In the genomic region with DNA sequence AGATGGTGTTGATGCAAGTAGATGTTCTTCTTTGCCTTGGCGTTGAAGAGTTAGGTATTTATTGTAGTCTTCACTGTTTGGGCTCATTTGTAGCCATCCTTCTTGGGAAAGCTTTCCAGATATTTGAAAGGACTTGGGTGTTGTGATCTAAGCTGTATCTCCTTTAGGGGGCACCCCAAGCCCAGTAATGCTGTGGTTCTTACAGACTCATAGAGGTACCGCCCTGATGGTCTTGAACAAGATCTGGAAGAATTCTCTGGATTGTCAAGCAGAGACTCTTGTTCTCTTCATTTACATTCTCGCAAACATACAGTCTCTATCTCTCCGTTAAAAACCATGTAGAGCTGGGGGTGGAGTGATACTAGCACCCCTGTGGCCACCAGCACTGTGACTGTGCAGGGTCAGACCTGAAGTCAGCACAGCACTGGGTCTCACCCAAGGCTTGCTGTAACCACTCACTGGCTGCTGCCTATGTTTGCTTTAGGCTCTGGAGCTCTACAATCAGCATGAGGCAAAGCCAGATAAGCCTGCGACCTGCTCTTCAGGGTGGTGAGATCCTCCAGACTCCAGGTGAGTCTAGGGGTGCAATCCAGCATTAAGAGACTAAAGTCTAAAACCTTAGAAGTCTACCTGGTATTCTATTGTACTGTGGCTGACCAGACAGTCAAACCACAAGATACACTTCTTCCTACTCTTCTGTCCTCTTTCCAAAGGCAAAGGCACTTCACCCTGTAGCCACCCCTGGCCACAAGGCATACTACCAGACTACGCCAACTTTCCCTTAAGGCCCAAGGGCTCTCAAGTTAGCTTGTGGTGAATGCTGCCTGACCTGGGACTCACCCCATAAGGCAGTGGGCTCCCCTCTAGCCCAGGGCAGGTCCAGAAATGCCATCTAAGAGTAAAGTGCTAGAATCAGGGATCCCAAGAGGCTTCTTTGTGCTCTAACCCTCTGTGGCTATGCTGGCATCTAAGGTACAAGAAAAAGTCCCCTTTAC, we compare ENCODE assay signal across 9 cellular contexts.
DNase-seq lines count a peak whose midpoint lies in the region; ATAC-seq and TF ChIP-seq lines count a peak whose summit lies in the region.
"Had no signal": no experiment of that assay in that cellular context is flagged by ENCODE, and none has a peak within 500 bp of the region (broad histone marks: within the 10 kb centered on the region; RNA-seq: fewer than 3 reads in every experiment).

No MANE protein-coding gene starts in this region.

- no peaks in the 10 kb centered on the region for H3K36me3 Mint-ChIP-seq in activated CD4-positive, alpha-beta T cell treated with anti-CD3 and anti-CD28 coated beads, Interleukin-2, amount 10 ng/mL, durations not matched to agents 7 days and 5 days (ENCODE audit: low read depth)

- H3K4me3 ChIP-seq in heart right ventricle (no peak overlapping the region), right atrium auricular region (no peak overlapping the region), brain microvascular endothelial cell (ENCODE audit: low read depth, low read length) (no peak overlapping the region)

- no peaks in the 10 kb centered on the region for H3K4me1 Mint-ChIP-seq in activated CD4-positive, alpha-beta T cell treated with anti-CD3 and anti-CD28 coated beads, Interleukin-2, amount 10 ng/mL, durations not matched to agents 7 days and 5 days

- H3K9me3 Mint-ChIP-seq in activated CD4-positive, alpha-beta T cell treated with anti-CD3 and anti-CD28 coated beads, Interleukin-2, amount 10 ng/mL, durations not matched to agents 7 days and 5 days = no peaks in the 10 kb centered on the region

- no peaks in the 10 kb centered on the region for H3K27me3 ChIP-seq in heart right ventricle
- no peaks in the 10 kb centered on the region for H3K27me3 ChIP-seq in right atrium auricular region
- H3K27me3 ChIP-seq in brain microvascular endothelial cell (replicated peaks) = no peaks in the 10 kb centered on the region

- CTCF ChIA-PET in activated CD4-positive, alpha-beta T cell treated with anti-CD3 and anti-CD28 coated beads, Interleukin-2, amount 10 ng/mL, durations not matched to agents 7 days and 5 days (lab: Charles Lee) = interaction anchor here (0.9 kb wide), 1 partner anchor 237 kb away, joined by 5 read pairs; no protein-coding TSS in a partner anchor

- H3K4me3 Mint-ChIP-seq in activated CD4-positive, alpha-beta T cell treated with anti-CD3 and anti-CD28 coated beads, Interleukin-2, amount 10 ng/mL, durations not matched to agents 7 days and 5 days = no peak overlapping the region
- H3K4me3 Mint-ChIP-seq: stimulated activated naive CD8-positive, alpha-beta T cell treated with anti-CD3 and anti-CD28 coated beads, Interleukin-15, Interleukin-2, amounts not matched to agents 100 ng/mL and 50 ng/mL, for 24 hours had no signal

- DNase-seq in heart right ventricle = peak in 1 of 2 donors; percentile 25
- no peak for DNase-seq in right atrium auricular region (ENCODE audit: low spot score)
- peak; percentile 87 for DNase-seq in brain microvascular endothelial cell
- DNase-seq in omental fat pad (ENCODE audit: low spot score) = peak; percentile 23
- no peak for DNase-seq in superior temporal gyrus (ENCODE audit: extremely low spot score)
- no peak for DNase-seq in NCI-H1105 (lab: John Stamatoyannopoulos, UW)
- DNase-seq in activated CD4-positive, alpha-beta T cell treated with anti-CD3 and anti-CD28 coated beads, Interleukin-2, amount 10 ng/mL, durations not matched to agents 7 days and 5 days = no peak

- intact Hi-C loops in heart right ventricle (cut with DNase I) = no loop called here

- H3K4me1 ChIP-seq in heart right ventricle (no peaks in the 10 kb centered on the region), right atrium auricular region (no peaks in the 10 kb centered on the region)

- 44 to 45% methylated on average over 6 of the region's 6 CpGs for WGBS in heart right ventricle, 2 donors

- H3K27ac ChIP-seq in heart right ventricle (no peak overlapping the region), right atrium auricular region (no peak overlapping the region), brain microvascular endothelial cell (no peak overlapping the region)

- H3K36me3 ChIP-seq in heart right ventricle (no peaks in the 10 kb centered on the region), right atrium auricular region (no peaks in the 10 kb centered on the region), brain microvascular endothelial cell (replicated peaks) (no peaks in the 10 kb centered on the region)

- H3K27ac Mint-ChIP-seq in activated CD4-positive, alpha-beta T cell treated with anti-CD3 and anti-CD28 coated beads, Interleukin-2, amount 10 ng/mL, durations not matched to agents 7 days and 5 days = no peak overlapping the region
- H3K27ac Mint-ChIP-seq: stimulated activated naive CD8-positive, alpha-beta T cell treated with anti-CD3 and anti-CD28 coated beads, Interleukin-15, Interleukin-2, amounts not matched to agents 100 ng/mL and 50 ng/mL, for 24 hours had no signal

- in situ Hi-C loops in brain microvascular endothelial cell (cut with HindIII; ENCODE audit: low pct_ligation_motif_present, low sequenced_read_pairs) = no loop called here

- H3K27me3 Mint-ChIP-seq in activated CD4-positive, alpha-beta T cell treated with anti-CD3 and anti-CD28 coated beads, Interleukin-2, amount 10 ng/mL, durations not matched to agents 7 days and 5 days = no peaks in the 10 kb centered on the region
- H3K27me3 Mint-ChIP-seq: stimulated activated naive CD8-positive, alpha-beta T cell treated with anti-CD3 and anti-CD28 coated beads, Interleukin-15, Interleukin-2, amounts not matched to agents 100 ng/mL and 50 ng/mL, for 24 hours had no signal

- ATAC-seq in heart right ventricle (no peak), omental fat pad (ENCODE audit: low FRiP score) (no peak)

- H3K9me3 ChIP-seq in heart right ventricle (peaks cover 0 to 24% (median 3%) of the 10 kb centered on the region in 11 donors), right atrium auricular region (no peaks in the 10 kb centered on the region)

- POLR2A ChIA-PET in activated CD4-positive, alpha-beta T cell treated with anti-CD3 and anti-CD28 coated beads, Interleukin-2, amount 10 ng/mL, durations not matched to agents 7 days and 5 days (lab: Charles Lee) = no interaction called here

- TF ChIP-seq CTCF in heart right ventricle (IDR thresholded peaks at IDR 0.05) = peak in 6 of 9 donors; percentile 17 to 40 (median 27)
- TF ChIP-seq CTCF in right atrium auricular region (IDR thresholded peaks at IDR 0.05) = peak in 1 of 2 donors; percentile 24
- TF ChIP-seq CTCF in LNCAP (IDR thresholded peaks at IDR 0.05) = peak; percentile 51
- TF ChIP-seq CTCF in brain microvascular endothelial cell (IDR thresholded peaks at IDR 0.05; ENCODE audit: low read depth, low read length, missing control alignments) = peak; percentile 67
- TF ChIP-seq CTCF in omental fat pad (IDR thresholded peaks at IDR 0.05) = no peak

Comparison
In these comparisons a context has a peak if more than half of its experiments do, and no peak if none do; other contexts are left out.
1. DNase-seq: peak in brain microvascular endothelial cell (single experiment) and omental fat pad (single experiment); none in right atrium auricular region (single experiment), superior temporal gyrus (single experiment), NCI-H1105 (single experiment) and activated CD4-positive, alpha-beta T cell treated with anti-CD3 and anti-CD28 coated beads, Interleukin-2, amount 10 ng/mL, durations not matched to agents 7 days and 5 days (single experiment).
2. CTCF ChIP-seq: peak in heart right ventricle (6 of 9), LNCAP (single experiment) and brain microvascular endothelial cell (single experiment); none in omental fat pad (0 of 3).